Comparison of ENCODE assay signal across 37 cellular contexts in the genomic region with DNA sequence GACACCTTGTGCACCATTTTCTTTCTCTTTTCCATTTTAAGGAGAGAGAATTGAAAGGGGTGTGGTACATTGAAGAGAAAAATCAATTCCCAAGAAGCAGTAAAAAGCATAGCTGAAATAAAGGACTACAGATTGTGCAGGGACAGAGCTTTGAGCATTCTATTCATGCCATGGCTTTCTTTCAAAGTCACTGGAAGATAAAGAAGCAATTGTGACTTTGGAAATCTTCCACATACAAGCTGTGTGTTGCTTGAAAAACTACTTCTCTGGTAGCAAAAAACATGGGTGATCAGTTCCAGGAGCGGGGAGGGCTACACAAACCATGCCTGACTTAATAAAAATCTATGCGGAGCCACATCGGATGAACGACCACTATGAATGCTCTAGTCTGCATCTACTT.
DNase-seq lines count a peak whose midpoint lies in the region; FAIRE-seq and TF ChIP-seq lines count a peak whose summit lies in the region.
"Had no signal": no experiment of that assay in that cellular context is flagged by ENCODE, and none has a peak within 500 bp of the region (broad histone marks: within the 10 kb centered on the region; RNA-seq: fewer than 3 reads in every experiment).

No MANE protein-coding gene starts in this region.

- H2BK15ac ChIP-seq in H9 (ENCODE audit: low read depth, low read length) = no peak overlapping the region

- H3T11ph ChIP-seq in H9 (ENCODE audit: low read length) = no peak overlapping the region

- peak overlapping the region; percentile 13 for H3K27ac Mint-ChIP-seq in neural crest cell (ENCODE audit: unreplicated experiment)
- H3K27ac Mint-ChIP-seq in H9 = no peak overlapping the region; a peak in 1 of 7 replicates
- H3K27ac Mint-ChIP-seq: activated T-helper 2 cell treated with anti-CD3 and anti-CD28 coated beads, Interferon-gamma antibody, Interleukin-2, Interleukin-4, amounts not matched to agents 10 μg/mL and 5 μg/mL and 100 μg/mL, durations not matched to agents 14 hours and 24 hours and 36 hours; naive thymus-derived CD4-positive, alpha-beta T cell; stimulated activated naive CD8-positive, alpha-beta T cell treated with anti-CD3 and anti-CD28 coated beads, Interleukin-15, Interleukin-2, amounts not matched to agents 100 ng/mL and 50 ng/mL, for 24 hours had no signal

- H2BK12ac ChIP-seq in H9 (ENCODE audit: insufficient read length, low read depth, low read length) = no peak overlapping the region

- no peaks in the 10 kb centered on the region for H3K79me2 ChIP-seq in H9 (ENCODE audit: insufficient read depth, low read length)

- H3K27me3 Mint-ChIP-seq in neural crest cell (ENCODE audit: low read depth) (no peaks in the 10 kb centered on the region), H9 (ENCODE audit: low read depth) (no peaks in the 10 kb centered on the region)
- H3K27me3 Mint-ChIP-seq: naive thymus-derived CD4-positive, alpha-beta T cell; stimulated activated naive CD8-positive, alpha-beta T cell treated with anti-CD3 and anti-CD28 coated beads, Interleukin-15, Interleukin-2, amounts not matched to agents 100 ng/mL and 50 ng/mL, for 24 hours had no signal

- no peak overlapping the region for H4K5ac ChIP-seq in H9 (ENCODE audit: insufficient read length, low read depth, low read length)

- H3K9me3 ChIP-seq in kidney (ENCODE audit: control insufficient read depth in 1 of 2, low read length in 2 of 2) (no peaks in the 10 kb centered on the region), H9 (ENCODE audit: control insufficient read depth, low read depth, low read length) (no peaks in the 10 kb centered on the region)
- H3K9me3 ChIP-seq: breast epithelium, colonic mucosa, HAP-1, pancreas, Peyer's patch, spleen, tibial nerve had no signal

- no peak overlapping the region for H3K4me3 ChIP-seq in kidney (ENCODE audit: low read length in 2 of 2)
- H3K4me3 ChIP-seq: breast epithelium, colonic mucosa, HAP-1, pancreas, Peyer's patch, spleen had no signal

- H2AFZ ChIP-seq in H9 (ENCODE audit: low read length) = no peak overlapping the region

- H3K23me2 ChIP-seq in H9 (ENCODE audit: insufficient read length, low read depth, low read length, poor library complexity, severe bottlenecking) = no peaks in the 10 kb centered on the region

- H3K23ac ChIP-seq in H9 (ENCODE audit: insufficient read length, low read depth, low read length) = no peak overlapping the region

- H4K91ac ChIP-seq in H9 (ENCODE audit: insufficient read length, low read depth, low read length) = no peak overlapping the region

- H3K14ac ChIP-seq in H9 (ENCODE audit: insufficient read depth, low read length) = no peak overlapping the region

- H3K56ac ChIP-seq in H9 (ENCODE audit: insufficient read length, low read depth, low read length) = no peak overlapping the region

- H4K8ac ChIP-seq in H9 (replicated peaks; ENCODE audit: insufficient read length, low read depth, low read length) = no peak overlapping the region

- no peak overlapping the region for H2BK120ac ChIP-seq in H9 (ENCODE audit: low read depth, low read length, poor library complexity, severe bottlenecking)

- no peak for FAIRE-seq in kidney (lab: Jason Lieb, UNC)
- FAIRE-seq: HepG2 had no signal

- H3K4ac ChIP-seq in H9 (ENCODE audit: low read depth, low read length) = no peak overlapping the region

- peak; percentile 24 for DNase-seq in SK-MEL-5 (ENCODE audit: low read depth, low spot score)
- peak; percentile 59 for DNase-seq in foreskin melanocyte
- DNase-seq in neural crest cell (ENCODE audit: low read depth, low spot score) = peak; percentile 1
- DNase-seq in superior temporal gyrus (ENCODE audit: extremely low spot score) = peak; percentile 75
- no peak for DNase-seq in HT-29 (ENCODE audit: low spot score)
- DNase-seq in kidney = no peak
- DNase-seq in H9 = no peak
- DNase-seq: activated CD4-positive, alpha-beta T cell treated with anti-CD3 and anti-CD28 coated beads for 48 hours; activated naive CD4-positive, alpha-beta T cell treated with anti-CD3 and anti-CD28 coated beads, Interleukin-2, amount 50 U/mL, for 16 hours; amniotic stem cell; colonic mucosa; COR-L47; DMS79; effector CD8-positive, alpha-beta T cell; GDM1; Kasumi-1; naive thymus-derived CD4-positive, alpha-beta T cell; NCI-H146; NCI-H446; NCI-H748 treated with DMSO at 0.1 percent for 48 hours; pancreas; Peyer's patch; right cardiac atrium; SIG-M5; spleen; stimulated activated CD4-positive, alpha-beta T cell treated with anti-CD3 and anti-CD28 coated beads, Interleukin-2, amount 100 ng/mL, for 24 hours; SW 1271; T1000; WERI-Rb-1 had no signal

- no peaks in the 10 kb centered on the region for H3K4me1 ChIP-seq in kidney (ENCODE audit: control insufficient read depth in 1 of 2, insufficient read depth in 1 of 2, low read depth in 1 of 2, low read length in 2 of 2)
- H3K4me1 ChIP-seq in H9 (ENCODE audit: insufficient read depth, low read length) = no peaks in the 10 kb centered on the region
- H3K4me1 ChIP-seq: breast epithelium, colonic mucosa, HAP-1, Peyer's patch, spleen had no signal

- no peak overlapping the region for H3K18ac ChIP-seq in H9 (ENCODE audit: insufficient read length, low read depth, low read length)

- no peak overlapping the region for H2BK20ac ChIP-seq in H9 (ENCODE audit: low read depth, low read length, poor library complexity, severe bottlenecking)

- H3K9me3 Mint-ChIP-seq in neural crest cell (no peaks in the 10 kb centered on the region), H9 (no peaks in the 10 kb centered on the region)
- H3K9me3 Mint-ChIP-seq: stimulated activated naive CD8-positive, alpha-beta T cell treated with anti-CD3 and anti-CD28 coated beads, Interleukin-15, Interleukin-2, amounts not matched to agents 100 ng/mL and 50 ng/mL, for 24 hours had no signal

- no peaks in the 10 kb centered on the region for H4K20me1 ChIP-seq in H9 (ENCODE audit: control insufficient read depth, insufficient read depth, insufficient read length)

- H3K9ac ChIP-seq in kidney (ENCODE audit: low read length in 2 of 2) = no peak overlapping the region
- H3K9ac ChIP-seq in H9 (ENCODE audit: extremely low read depth, insufficient read length, low read length) = no peak overlapping the region

- WGBS in H9 (ENCODE audit: extremely low coverage, insufficient read length, low lambda C conversion rate) = no CpG with 5 or more reads among the region's 4 CpGs

- H2BK5ac ChIP-seq in H9 (ENCODE audit: insufficient read length, low read length) = no peak overlapping the region

- no peak for TF ChIP-seq CTCF in neural crest cell (conservative IDR thresholded peaks at IDR 0.05)
- no peak for TF ChIP-seq CTCF in kidney (IDR thresholded peaks at IDR 0.05; ENCODE audit: borderline replicate concordance, extremely low read depth, insufficient read depth)
- no peak for TF ChIP-seq CTCF in H9 (conservative IDR thresholded peaks at IDR 0.05)

- H3K79me1 ChIP-seq in H9 (ENCODE audit: insufficient read depth, low read depth, low read length, poor library complexity, severe bottlenecking) = no peaks in the 10 kb centered on the region

- no peak overlapping the region for H2AK5ac ChIP-seq in H9 (ENCODE audit: insufficient read length, low read length)

- in situ Hi-C loops in SK-MEL-5 (cut with HindIII; ENCODE audit: low pct_unique_long_range_greater_than_20kb, low sequenced_read_pairs) = no loop called here

- no peaks in the 10 kb centered on the region for H3K36me3 Mint-ChIP-seq in neural crest cell (ENCODE audit: low read depth)
- no peaks in the 10 kb centered on the region for H3K36me3 Mint-ChIP-seq in H9 (ENCODE audit: insufficient read depth in 1 of 3, low read depth in 3 of 3)

- no peaks in the 10 kb centered on the region for H3K36me3 ChIP-seq in kidney (ENCODE audit: control insufficient read depth in 1 of 2, insufficient read depth in 2 of 2, low read length in 2 of 2)
- H3K36me3 ChIP-seq: breast epithelium, colonic mucosa, HAP-1, pancreas, Peyer's patch, spleen, tibial nerve, WERI-Rb-1 had no signal

- no peaks in the 10 kb centered on the region for H3K27me3 ChIP-seq in H9 (ENCODE audit: insufficient read depth, low read length)
- H3K27me3 ChIP-seq: breast epithelium, colonic mucosa, pancreas, Peyer's patch, spleen, tibial nerve had no signal

- H3K27ac ChIP-seq in kidney (ENCODE audit: low read depth in 2 of 2, low read length in 2 of 2) = no peak overlapping the region
- H3K27ac ChIP-seq in H9 (ENCODE audit: insufficient read length, low read depth, low read length) = no peak overlapping the region
- H3K27ac ChIP-seq: breast epithelium, C4-2B, colonic mucosa, epithelial cell of prostate, pancreas, Peyer's patch, spleen, tibial nerve, WERI-Rb-1 had no signal

- intact Hi-C loops in kidney (cut with DNase I) = no loop called here

- no peak overlapping the region for H3K4me3 Mint-ChIP-seq in neural crest cell
- no peak overlapping the region for H3K4me3 Mint-ChIP-seq in H9
- H3K4me3 Mint-ChIP-seq: naive thymus-derived CD4-positive, alpha-beta T cell; stimulated activated naive CD8-positive, alpha-beta T cell treated with anti-CD3 and anti-CD28 coated beads, Interleukin-15, Interleukin-2, amounts not matched to agents 100 ng/mL and 50 ng/mL, for 24 hours had no signal

- H3K4me1 Mint-ChIP-seq in neural crest cell = peaks cover 22% of the 10 kb centered on the region
- H3K4me1 Mint-ChIP-seq in H9 = no peaks in the 10 kb centered on the region

- H3K4me2 ChIP-seq in H9 (ENCODE audit: insufficient read depth, insufficient read length, low read length) = no peak overlapping the region

Comparison
In these comparisons a context has a peak if more than half of its experiments do, and no peak if none do; other contexts are left out.
1. DNase-seq: peak in SK-MEL-5 (single experiment), foreskin melanocyte (single experiment), neural crest cell (single experiment) and superior temporal gyrus (single experiment); none in HT-29 (single experiment), kidney (single experiment) and H9 (single experiment).